ENCODE assay signal across 1 cellular context in genomic region chr7:118218413-118219156, GRCh38.
A peak's percentile ranks its signal among the peaks of the same experiment; 100 is the strongest.
TF ChIP-seq lines count a peak whose summit lies in the region.

No MANE protein-coding gene starts in this region.

TF ChIP-seq in K562, 482 proteins besides CTCF, POLR2A, EP300 and RAD21 (continues in another document):
- no peak for TF ChIP-seq HEY1 (CRISPR knock-in tag; IDR thresholded peaks at IDR 0.05; ENCODE audit: borderline replicate concordance)
- TF ChIP-seq PURB (CRISPR knock-in tag; IDR thresholded peaks at IDR 0.05; ENCODE audit: low read depth) = no peak
- peak; percentile 90 for TF ChIP-seq ZSCAN32 (CRISPR knock-in tag; IDR thresholded peaks at IDR 0.05)
- peak; percentile 92 for TF ChIP-seq CEBPG (CRISPR knock-in tag; IDR thresholded peaks at IDR 0.05)
- peak; percentile 89 to 97 for TF ChIP-seq CEBPG (tag; conservative IDR thresholded peaks at IDR 0.05 in 1 of 2, IDR thresholded peaks at IDR 0.05 in 1 of 2)
- TF ChIP-seq FOXA3 (CRISPR knock-in tag; conservative IDR thresholded peaks at IDR 0.05 in 1 of 2, IDR thresholded peaks at IDR 0.05 in 1 of 2) = peak in 1 of 2 experiments; percentile 55; a peak in 2 of 4 replicates
- TF ChIP-seq ZNF274 (IDR thresholded peaks at IDR 0.05; ENCODE audit: borderline replicate concordance, low read depth, low read length) = no peak
- TF ChIP-seq PATZ1 (CRISPR knock-in tag; IDR thresholded peaks at IDR 0.05; ENCODE audit: borderline replicate concordance) = peak; percentile 14; the same call in 1 of the 2 replicates
- no peak for TF ChIP-seq TCF15 (CRISPR knock-in tag; IDR thresholded peaks at IDR 0.05)
- no peak for TF ChIP-seq HMG20A (CRISPR knock-in tag; conservative IDR thresholded peaks at IDR 0.05)
- TF ChIP-seq TFAP4 (CRISPR knock-in tag; IDR thresholded peaks at IDR 0.05; ENCODE audit: borderline replicate concordance) = no peak
- TF ChIP-seq ZEB2 (IDR thresholded peaks at IDR 0.05) = no peak
- 0 out of 2 replicates have a peak, but pooled peaks have one; percentile 2 for TF ChIP-seq CREB5 (CRISPR knock-in tag; IDR thresholded peaks at IDR 0.05)
- peak; percentile 44; the same call in 1 of the 2 replicates for TF ChIP-seq JUND (IDR thresholded peaks at IDR 0.05; ENCODE audit: borderline replicate concordance, low read depth, low read length)
- no peak for TF ChIP-seq JUND (tag; IDR thresholded peaks at IDR 0.05; ENCODE audit: borderline replicate concordance, low read depth, low read length)
- TF ChIP-seq MEF2A (IDR thresholded peaks at IDR 0.05; ENCODE audit: control insufficient read depth, low read depth, low read length) = no peak
- TF ChIP-seq MBD2 (IDR thresholded peaks at IDR 0.05; ENCODE audit: borderline replicate concordance, low read depth) = no peak
- no peak for TF ChIP-seq ZNF592 (IDR thresholded peaks at IDR 0.05)
- TF ChIP-seq E2F6 (IDR thresholded peaks at IDR 0.05; ENCODE audit: borderline replicate concordance in 1 of 2, extremely low read depth in 1 of 2, insufficient read depth in 1 of 2, insufficient read length in 1 of 2, low read depth in 1 of 2, low read length in 1 of 2, poor library complexity in 1 of 2, severe bottlenecking in 1 of 2) = no peak
- peak; percentile 59 for TF ChIP-seq TEAD4 (IDR thresholded peaks at IDR 0.05; ENCODE audit: low read length)
- TF ChIP-seq TEAD4 (CRISPR knock-in tag; IDR thresholded peaks at IDR 0.05; ENCODE audit: borderline replicate concordance) = no peak
- no peak for TF ChIP-seq ZNF280A (IDR thresholded peaks at IDR 0.05; ENCODE audit: low read depth, partially characterized antibody)
- TF ChIP-seq USF2 (CRISPR knock-in tag; IDR thresholded peaks at IDR 0.05) = no peak
- no peak for TF ChIP-seq SRSF1 (IDR thresholded peaks at IDR 0.05; ENCODE audit: low read depth, low read length)
- 0 out of 2 replicates have a peak, but pooled peaks have one; percentile 6 for TF ChIP-seq ETV1 (tag; conservative IDR thresholded peaks at IDR 0.05; ENCODE audit: low read depth)
- peak; percentile 71 for TF ChIP-seq ATF7 (IDR thresholded peaks at IDR 0.05)
- no peak for TF ChIP-seq CREB1 (IDR thresholded peaks at IDR 0.05)
- no peak for TF ChIP-seq CREB1 (CRISPR knock-in tag; IDR thresholded peaks at IDR 0.05)
- TF ChIP-seq ZBTB40 (IDR thresholded peaks at IDR 0.05) = peak; percentile 96
- peak; percentile 93 for TF ChIP-seq ZBTB40 (CRISPR knock-in tag; IDR thresholded peaks at IDR 0.05)
- peak; percentile 85 for TF ChIP-seq GTF2E2 (tag; IDR thresholded peaks at IDR 0.05)
- peak; percentile 65 for TF ChIP-seq TAL1 (IDR thresholded peaks at IDR 0.05)
- TF ChIP-seq FOSL1 (tag; conservative IDR thresholded peaks at IDR 0.05) = 0 out of 2 replicates have a peak, but pooled peaks have one; percentile 11
- no peak for TF ChIP-seq CREBBP (IDR thresholded peaks at IDR 0.05; ENCODE audit: low read depth, low read length)
- TF ChIP-seq MXD1 (CRISPR knock-in tag; IDR thresholded peaks at IDR 0.05; ENCODE audit: borderline replicate concordance, poor library complexity, severe bottlenecking) = no peak
- no peak for TF ChIP-seq FOXJ2 (tag; IDR thresholded peaks at IDR 0.05)
